8 cellular contexts compared by ENCODE assay signal in the genomic region with DNA sequence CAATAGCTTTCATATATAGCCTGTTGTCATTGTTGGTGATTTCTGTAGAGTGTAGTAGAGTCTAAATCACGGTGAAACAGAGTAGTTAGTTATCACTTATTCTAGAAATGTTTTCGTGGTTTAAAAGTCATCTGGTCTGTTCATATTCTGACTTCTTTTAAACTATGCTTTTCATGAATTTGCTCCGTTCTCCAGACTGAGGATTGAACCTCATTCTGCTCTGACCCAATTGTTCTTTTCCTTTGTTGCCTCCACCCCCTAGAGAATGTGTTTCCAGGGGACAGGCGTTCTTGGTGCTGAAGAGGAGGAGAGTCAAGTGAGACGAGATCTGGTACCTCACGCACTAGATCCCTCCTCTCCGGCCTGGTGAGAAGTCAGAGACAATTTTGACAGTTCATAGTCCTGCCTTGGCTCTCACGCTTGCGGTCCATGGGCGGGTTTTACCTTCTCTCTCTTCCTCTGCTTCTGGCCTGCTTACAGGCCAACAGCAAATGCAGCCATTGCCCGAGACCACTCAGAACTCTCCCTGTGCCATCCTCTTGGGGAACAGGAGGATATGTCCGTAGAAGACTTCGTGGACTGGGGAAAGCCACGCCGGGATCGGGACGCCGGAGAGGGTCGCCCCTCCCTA. TPM values are rescaled to one million over a fixed set of nuclear protein-coding genes. Genes with fewer than 3 reads are reported as not detected.
DNase-seq lines count a peak whose midpoint lies in the region; ATAC-seq lines count a peak whose summit lies in the region.

No MANE protein-coding gene starts in this region.

- H3K4ac ChIP-seq in neuronal stem cell (ENCODE audit: low read length), result no peak overlapping the region

- H2BK5ac ChIP-seq in neuronal stem cell (ENCODE audit: low read length), result peak overlapping the region; percentile 99

- peak overlapping the region; percentile 98 for H3K27ac Mint-ChIP-seq in activated T-cell treated with anti-CD3 and anti-CD28 coated beads, Interleukin-2, amount 50 U/mL, for 72 hours

- H3K9me3 ChIP-seq in neuronal stem cell (replicated peaks in 1 of 2; ENCODE audit: control insufficient read depth in 2 of 2, insufficient read depth in 1 of 2, low read depth in 1 of 2, low read length in 2 of 2), result peaks cover 0 to 7% of the 10 kb centered on the region in 2 donors

- no peak overlapping the region for H2BK120ac ChIP-seq in neuronal stem cell (ENCODE audit: low read depth, low read length)

- H4K91ac ChIP-seq in neuronal stem cell (ENCODE audit: low read depth, low read length, poor library complexity), result no peak overlapping the region

- H3K27me3 ChIP-seq in neuronal stem cell (ENCODE audit: control insufficient read depth in 3 of 3, insufficient read depth in 3 of 3, low read depth in 1 of 3, low read length in 3 of 3), result no peaks in the 10 kb centered on the region

- peaks cover 9 to 15% of the 10 kb centered on the region in 2 donors for H3K36me3 Mint-ChIP-seq in activated T-cell treated with anti-CD3 and anti-CD28 coated beads, Interleukin-2, amount 50 U/mL, for 72 hours (ENCODE audit: insufficient read depth in 2 of 2)

- DNase-seq in DMS53 (lab: John Stamatoyannopoulos, UW) (peak; percentile 88), NCI-H774 (lab: John Stamatoyannopoulos, UW) (peak; percentile 89), fibroblast of peridontal ligament (ENCODE audit: extremely low read depth) (peak; percentile 74), neuronal stem cell (ENCODE audit: low spot score) (no peak), germinal center (ENCODE audit: low spot score) (no peak)
- peak; percentile 80 to 85 for DNase-seq in activated T-cell treated with anti-CD3 and anti-CD28 coated beads, Interleukin-2, amount 50 U/mL, for 72 hours

- peak overlapping the region; percentile 94 for H3K18ac ChIP-seq in neuronal stem cell (ENCODE audit: low read length)

- H3K23ac ChIP-seq in neuronal stem cell (ENCODE audit: low read depth, low read length, poor library complexity), result peak overlapping the region; percentile 92

- no peaks in the 10 kb centered on the region for H3K27me3 Mint-ChIP-seq in activated T-cell treated with anti-CD3 and anti-CD28 coated beads, Interleukin-2, amount 50 U/mL, for 72 hours (ENCODE audit: low read depth)

- no peaks in the 10 kb centered on the region for H3K9me3 Mint-ChIP-seq in activated T-cell treated with anti-CD3 and anti-CD28 coated beads, Interleukin-2, amount 50 U/mL, for 72 hours

- H2AK5ac ChIP-seq in neuronal stem cell (ENCODE audit: low read depth, low read length), result no peak overlapping the region

- peak overlapping the region; percentile 79 to 99 for H3K4me3 ChIP-seq in neuronal stem cell (ENCODE audit: low read length in 2 of 2)

- peak overlapping the region; percentile 98 for H3K27ac ChIP-seq in neuronal stem cell (replicated peaks; ENCODE audit: low read length)

- H3K9ac ChIP-seq in neuronal stem cell (ENCODE audit: low read depth, low read length, poor library complexity), result peak overlapping the region; percentile 87

- peak overlapping the region; percentile 84 for H3K4me2 ChIP-seq in neuronal stem cell (ENCODE audit: insufficient read depth, low read length, poor library complexity, severe bottlenecking)

- H3K4me3 Mint-ChIP-seq in activated T-cell treated with anti-CD3 and anti-CD28 coated beads, Interleukin-2, amount 50 U/mL, for 72 hours, result peak overlapping the region; percentile 79 to 89

- no CpG with 5 or more reads among the region's 19 CpGs for WGBS in neuronal stem cell (ENCODE audit: extremely low coverage in 2 of 2, insufficient read length in 2 of 2, insufficient replicate concordance in 1 of 2), 2 donors

- no peak overlapping the region for H3K14ac ChIP-seq in neuronal stem cell (ENCODE audit: low read length)

- no peak overlapping the region for H2BK15ac ChIP-seq in neuronal stem cell (ENCODE audit: low read length)

- H2AFZ ChIP-seq in neuronal stem cell (ENCODE audit: low read length), result peak overlapping the region; percentile 94

- peaks cover 0 to 7% of the 10 kb centered on the region in 2 donors for H3K4me1 ChIP-seq in neuronal stem cell (ENCODE audit: control insufficient read depth in 2 of 2, insufficient read depth in 1 of 2, low read depth in 1 of 2, low read length in 2 of 2)

- no peak overlapping the region for H2BK12ac ChIP-seq in neuronal stem cell (ENCODE audit: low read length)

- H4K8ac ChIP-seq in neuronal stem cell (ENCODE audit: low read depth, low read length), result no peak overlapping the region

- H3K4me1 Mint-ChIP-seq in activated T-cell treated with anti-CD3 and anti-CD28 coated beads, Interleukin-2, amount 50 U/mL, for 72 hours (ENCODE audit: low read depth), result peaks cover 52% of the 10 kb centered on the region

- ATAC-seq in GM19372 (IDR thresholded peaks at IDR 0.05; ENCODE audit: low read depth, unreplicated experiment) (peak; percentile 52), HG03439 (IDR thresholded peaks at IDR 0.05; ENCODE audit: unreplicated experiment) (peak; percentile 65)
- ATAC-seq in activated T-cell treated with anti-CD3 and anti-CD28 coated beads, Interleukin-2, amount 50 U/mL, for 72 hours (replicated peaks in 1 of 2), result peak; percentile 69 to 72

- H3K79me1 ChIP-seq in neuronal stem cell (ENCODE audit: low read depth, low read length), result no peaks in the 10 kb centered on the region

- H3K36me3 ChIP-seq in neuronal stem cell (replicated peaks in 1 of 2; ENCODE audit: control insufficient read depth in 2 of 2, insufficient read depth in 2 of 2, low read length in 2 of 2), result peaks cover 0 to 22% of the 10 kb centered on the region in 2 donors

RNA-seq across cellular contexts. Expression of a gene that starts 0.6 kb away (rescaled TPM):
- 10 to 100 TPM; 55.3 to 68.0 TPM for total RNA-seq in activated T-cell treated with anti-CD3 and anti-CD28 coated beads, Interleukin-2, amount 50 U/mL, for 72 hours
- 25.0 TPM for polyA plus RNA-seq in neuronal stem cell (2013, experiment 1 of 2)
- 27.0 TPM for polyA plus RNA-seq in neuronal stem cell (2013, experiment 2 of 2)

RNA-seq across cellular contexts. Expression of a gene that starts 59.9 kb away (rescaled TPM):
- total RNA-seq in activated T-cell treated with anti-CD3 and anti-CD28 coated beads, Interleukin-2, amount 50 U/mL, for 72 hours, result not detected
- polyA plus RNA-seq in neuronal stem cell (2013, experiment 1 of 2), result not detected
- not detected for polyA plus RNA-seq in neuronal stem cell (2013, experiment 2 of 2)

Comparison
In these comparisons a context has a peak if more than half of its experiments do, and no peak if none do; other contexts are left out.
1. DNase-seq: peak in DMS53 (single experiment), NCI-H774 (single experiment), activated T-cell treated with anti-CD3 and anti-CD28 coated beads, Interleukin-2, amount 50 U/mL, for 72 hours (2 of 2) and fibroblast of peridontal ligament (single experiment); none in neuronal stem cell (single experiment) and germinal center (single experiment).
2. Peak in every context shown above with its lines, with median percentiles within 50 percentile points of each other: ATAC-seq.